ENCODE assay signal across 1 cellular context in the genomic region with DNA sequence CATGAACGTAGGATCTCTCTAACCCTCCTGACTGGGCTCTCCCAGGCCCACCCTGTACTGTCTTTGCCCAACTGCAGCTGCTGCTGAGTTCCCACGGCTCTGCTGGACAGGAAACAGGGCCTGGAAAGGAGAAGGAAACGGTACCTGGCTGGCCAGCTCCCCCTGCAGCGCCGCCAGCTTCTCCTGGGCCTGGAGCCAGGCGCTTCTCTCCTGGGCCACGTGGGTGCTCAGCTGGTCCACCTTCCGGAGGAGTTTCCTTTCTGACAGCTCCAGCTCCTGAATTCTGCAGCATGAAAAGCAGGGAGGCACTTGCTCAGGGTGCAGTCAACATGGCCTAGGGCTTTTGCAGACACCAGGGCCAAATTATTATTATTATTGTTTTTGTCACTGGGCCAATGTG.
TF ChIP-seq lines count a peak whose summit lies in the region.

No MANE protein-coding gene starts in this region.

TF ChIP-seq in HepG2, 621 proteins besides CTCF, POLR2A, EP300 and RAD21:
- TF ChIP-seq NR2F6 (IDR thresholded peaks at IDR 0.05) (no peak), NR2F6 (CRISPR knock-in tag; IDR thresholded peaks at IDR 0.05) (no peak), ZNF777 (CRISPR knock-in tag; IDR thresholded peaks at IDR 0.05) (no peak), TRIM24 (CRISPR knock-in tag; IDR thresholded peaks at IDR 0.05) (no peak), MNT (IDR thresholded peaks at IDR 0.05) (no peak), KAT8 (CRISPR knock-in tag; IDR thresholded peaks at IDR 0.05) (no peak), PHF5A (CRISPR knock-in tag; IDR thresholded peaks at IDR 0.05; ENCODE audit: low read depth, unreplicated experiment) (no peak), ZNF138 (CRISPR knock-in tag; IDR thresholded peaks at IDR 0.05; ENCODE audit: low read depth) (no peak), SCMH1 (CRISPR knock-in tag; IDR thresholded peaks at IDR 0.05; ENCODE audit: borderline replicate concordance) (no peak), ZNF362 (CRISPR knock-in tag; IDR thresholded peaks at IDR 0.05; ENCODE audit: borderline replicate concordance) (no peak), ZFP36 (IDR thresholded peaks at IDR 0.05; ENCODE audit: borderline replicate concordance, low read depth, low read length, partially characterized antibody) (no peak), ZMYM2 (CRISPR knock-in tag; IDR thresholded peaks at IDR 0.05) (no peak), ZBTB7A (CRISPR knock-in tag; IDR thresholded peaks at IDR 0.05) (no peak), KDM5A (IDR thresholded peaks at IDR 0.05; ENCODE audit: borderline replicate concordance, low read length) (no peak), BATF2 (CRISPR knock-in tag; IDR thresholded peaks at IDR 0.05) (no peak)
- TF ChIP-seq, protein P1, sequence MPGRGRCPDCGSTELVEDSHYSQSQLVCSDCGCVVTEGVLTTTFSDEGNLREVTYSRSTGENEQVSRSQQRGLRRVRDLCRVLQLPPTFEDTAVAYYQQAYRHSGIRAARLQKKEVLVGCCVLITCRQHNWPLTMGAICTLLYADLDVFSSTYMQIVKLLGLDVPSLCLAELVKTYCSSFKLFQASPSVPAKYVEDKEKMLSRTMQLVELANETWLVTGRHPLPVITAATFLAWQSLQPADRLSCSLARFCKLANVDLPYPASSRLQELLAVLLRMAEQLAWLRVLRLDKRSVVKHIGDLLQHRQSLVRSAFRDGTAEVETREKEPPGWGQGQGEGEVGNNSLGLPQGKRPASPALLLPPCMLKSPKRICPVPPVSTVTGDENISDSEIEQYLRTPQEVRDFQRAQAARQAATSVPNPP (CRISPR knock-in tag; IDR thresholded peaks at IDR 0.05), result no peak
- TF ChIP-seq, protein P2, sequence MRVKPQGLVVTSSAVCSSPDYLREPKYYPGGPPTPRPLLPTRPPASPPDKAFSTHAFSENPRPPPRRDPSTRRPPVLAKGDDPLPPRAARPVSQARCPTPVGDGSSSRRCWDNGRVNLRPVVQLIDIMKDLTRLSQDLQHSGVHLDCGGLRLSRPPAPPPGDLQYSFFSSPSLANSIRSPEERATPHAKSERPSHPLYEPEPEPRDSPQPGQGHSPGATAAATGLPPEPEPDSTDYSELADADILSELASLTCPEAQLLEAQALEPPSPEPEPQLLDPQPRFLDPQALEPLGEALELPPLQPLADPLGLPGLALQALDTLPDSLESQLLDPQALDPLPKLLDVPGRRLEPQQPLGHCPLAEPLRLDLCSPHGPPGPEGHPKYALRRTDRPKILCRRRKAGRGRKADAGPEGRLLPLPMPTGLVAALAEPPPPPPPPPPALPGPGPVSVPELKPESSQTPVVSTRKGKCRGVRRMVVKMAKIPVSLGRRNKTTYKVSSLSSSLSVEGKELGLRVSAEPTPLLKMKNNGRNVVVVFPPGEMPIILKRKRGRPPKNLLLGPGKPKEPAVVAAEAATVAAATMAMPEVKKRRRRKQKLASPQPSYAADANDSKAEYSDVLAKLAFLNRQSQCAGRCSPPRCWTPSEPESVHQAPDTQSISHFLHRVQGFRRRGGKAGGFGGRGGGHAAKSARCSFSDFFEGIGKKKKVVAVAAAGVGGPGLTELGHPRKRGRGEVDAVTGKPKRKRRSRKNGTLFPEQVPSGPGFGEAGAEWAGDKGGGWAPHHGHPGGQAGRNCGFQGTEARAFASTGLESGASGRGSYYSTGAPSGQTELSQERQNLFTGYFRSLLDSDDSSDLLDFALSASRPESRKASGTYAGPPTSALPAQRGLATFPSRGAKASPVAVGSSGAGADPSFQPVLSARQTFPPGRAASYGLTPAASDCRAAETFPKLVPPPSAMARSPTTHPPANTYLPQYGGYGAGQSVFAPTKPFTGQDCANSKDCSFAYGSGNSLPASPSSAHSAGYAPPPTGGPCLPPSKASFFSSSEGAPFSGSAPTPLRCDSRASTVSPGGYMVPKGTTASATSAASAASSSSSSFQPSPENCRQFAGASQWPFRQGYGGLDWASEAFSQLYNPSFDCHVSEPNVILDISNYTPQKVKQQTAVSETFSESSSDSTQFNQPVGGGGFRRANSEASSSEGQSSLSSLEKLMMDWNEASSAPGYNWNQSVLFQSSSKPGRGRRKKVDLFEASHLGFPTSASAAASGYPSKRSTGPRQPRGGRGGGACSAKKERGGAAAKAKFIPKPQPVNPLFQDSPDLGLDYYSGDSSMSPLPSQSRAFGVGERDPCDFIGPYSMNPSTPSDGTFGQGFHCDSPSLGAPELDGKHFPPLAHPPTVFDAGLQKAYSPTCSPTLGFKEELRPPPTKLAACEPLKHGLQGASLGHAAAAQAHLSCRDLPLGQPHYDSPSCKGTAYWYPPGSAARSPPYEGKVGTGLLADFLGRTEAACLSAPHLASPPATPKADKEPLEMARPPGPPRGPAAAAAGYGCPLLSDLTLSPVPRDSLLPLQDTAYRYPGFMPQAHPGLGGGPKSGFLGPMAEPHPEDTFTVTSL (CRISPR knock-in tag; IDR thresholded peaks at IDR 0.05; ENCODE audit: borderline replicate concordance), result no peak
- TF ChIP-seq, protein P3, sequence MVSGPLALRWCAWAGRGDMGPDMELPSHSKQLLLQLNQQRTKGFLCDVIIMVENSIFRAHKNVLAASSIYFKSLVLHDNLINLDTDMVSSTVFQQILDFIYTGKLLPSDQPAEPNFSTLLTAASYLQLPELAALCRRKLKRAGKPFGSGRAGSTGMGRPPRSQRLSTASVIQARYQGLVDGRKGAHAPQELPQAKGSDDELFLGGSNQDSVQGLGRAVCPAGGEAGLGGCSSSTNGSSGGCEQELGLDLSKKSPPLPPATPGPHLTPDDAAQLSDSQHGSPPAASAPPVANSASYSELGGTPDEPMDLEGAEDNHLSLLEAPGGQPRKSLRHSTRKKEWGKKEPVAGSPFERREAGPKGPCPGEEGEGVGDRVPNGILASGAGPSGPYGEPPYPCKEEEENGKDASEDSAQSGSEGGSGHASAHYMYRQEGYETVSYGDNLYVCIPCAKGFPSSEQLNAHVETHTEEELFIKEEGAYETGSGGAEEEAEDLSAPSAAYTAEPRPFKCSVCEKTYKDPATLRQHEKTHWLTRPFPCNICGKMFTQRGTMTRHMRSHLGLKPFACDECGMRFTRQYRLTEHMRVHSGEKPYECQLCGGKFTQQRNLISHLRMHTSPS (CRISPR knock-in tag; IDR thresholded peaks at IDR 0.05; ENCODE audit: low read depth), result no peak
- TF ChIP-seq, protein P4, sequence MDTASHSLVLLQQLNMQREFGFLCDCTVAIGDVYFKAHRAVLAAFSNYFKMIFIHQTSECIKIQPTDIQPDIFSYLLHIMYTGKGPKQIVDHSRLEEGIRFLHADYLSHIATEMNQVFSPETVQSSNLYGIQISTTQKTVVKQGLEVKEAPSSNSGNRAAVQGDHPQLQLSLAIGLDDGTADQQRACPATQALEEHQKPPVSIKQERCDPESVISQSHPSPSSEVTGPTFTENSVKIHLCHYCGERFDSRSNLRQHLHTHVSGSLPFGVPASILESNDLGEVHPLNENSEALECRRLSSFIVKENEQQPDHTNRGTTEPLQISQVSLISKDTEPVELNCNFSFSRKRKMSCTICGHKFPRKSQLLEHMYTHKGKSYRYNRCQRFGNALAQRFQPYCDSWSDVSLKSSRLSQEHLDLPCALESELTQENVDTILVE (CRISPR knock-in tag; IDR thresholded peaks at IDR 0.05), result no peak
